Comparison of ENCODE assay signal across 20 cellular contexts in the genomic region with DNA sequence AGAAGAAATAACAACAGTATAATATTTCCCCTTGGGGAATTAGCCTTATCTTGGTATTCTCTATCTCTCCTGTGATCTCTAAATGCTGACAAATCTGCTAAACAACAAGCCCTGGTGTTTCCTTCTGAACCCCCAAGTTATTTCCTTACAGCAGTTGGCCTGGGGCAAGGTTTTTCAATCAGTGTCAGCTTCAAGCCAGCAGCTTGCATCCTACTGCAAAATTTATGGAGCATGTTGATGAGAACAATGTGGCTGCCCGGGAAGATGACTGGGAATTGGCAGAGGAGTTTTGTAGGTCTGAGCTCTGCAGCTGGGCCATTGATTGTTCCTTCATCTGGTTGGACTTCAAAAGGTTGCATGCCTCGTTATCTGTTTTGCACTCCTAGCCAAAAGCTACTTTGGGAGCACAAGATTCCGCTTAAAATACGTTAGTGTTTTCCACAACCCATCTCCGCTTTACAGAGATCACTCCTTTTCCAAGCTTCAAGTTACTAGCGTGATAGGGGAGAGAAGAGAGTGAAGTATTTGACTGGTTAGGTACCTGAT.
DNase-seq lines count a peak whose midpoint lies in the region; ATAC-seq and TF ChIP-seq lines count a peak whose summit lies in the region.
"Had no signal": no experiment of that assay in that cellular context is flagged by ENCODE, and none has a peak within 500 bp of the region (broad histone marks: within the 10 kb centered on the region; RNA-seq: fewer than 3 reads in every experiment).

No MANE protein-coding gene starts in this region.

- H3K9me3 Mint-ChIP-seq in brain, result peaks cover 0 to 2% (median 0%) of the 10 kb centered on the region in 5 experiments
- no peaks in the 10 kb centered on the region for H3K9me3 Mint-ChIP-seq in mesothelial cell of epicardium
- H3K9me3 Mint-ChIP-seq in glutamatergic neuron (ENCODE audit: unreplicated experiment), result no peaks in the 10 kb centered on the region
- peaks cover 4% of the 10 kb centered on the region for H3K9me3 Mint-ChIP-seq in activated CD4-positive, alpha-beta T cell treated with anti-CD3 and anti-CD28 coated beads, Interleukin-2, amount 10 ng/mL, durations not matched to agents 24 days and 14 days
- H3K9me3 Mint-ChIP-seq: activated naive CD4-positive, alpha-beta T cell treated with anti-CD3 and anti-CD28 coated beads, Interleukin-2, amount 50 U/mL, for 24 hours had no signal

- H3K36me3 Mint-ChIP-seq in brain (no peaks in the 10 kb centered on the region), mesothelial cell of epicardium (no peaks in the 10 kb centered on the region), glutamatergic neuron (ENCODE audit: unreplicated experiment) (no peaks in the 10 kb centered on the region)
- H3K36me3 Mint-ChIP-seq in activated CD4-positive, alpha-beta T cell treated with anti-CD3 and anti-CD28 coated beads, Interleukin-2, amount 10 ng/mL, durations not matched to agents 24 days and 14 days (ENCODE audit: low read depth), result no peaks in the 10 kb centered on the region
- H3K36me3 Mint-ChIP-seq: activated naive CD4-positive, alpha-beta T cell treated with anti-CD3 and anti-CD28 coated beads, Interleukin-2, amount 50 U/mL, for 24 hours; IgD-negative memory B cell had no signal

- H3K4me2 ChIP-seq in BLaER1 treated with 17β-estradiol and CSF1 and Interleukin-3, amounts not matched to agents 10 nM and 100 nM, result peak overlapping the region in 8 of 11 experiments; percentile 7 to 59 (median 40); a peak in 12 of 22 replicates
- H3K4me2 ChIP-seq: A549 had no signal

- H3K27ac Mint-ChIP-seq in brain (peak overlapping the region in 3 of 5 experiments; percentile 31 to 62 (median 41)), mesothelial cell of epicardium (peak overlapping the region; percentile 41), glutamatergic neuron (ENCODE audit: unreplicated experiment) (no peak overlapping the region)
- H3K27ac Mint-ChIP-seq in activated CD4-positive, alpha-beta T cell treated with anti-CD3 and anti-CD28 coated beads, Interleukin-2, amount 10 ng/mL, durations not matched to agents 24 days and 14 days, result no peak overlapping the region
- H3K27ac Mint-ChIP-seq: activated naive CD4-positive, alpha-beta T cell treated with anti-CD3 and anti-CD28 coated beads, Interleukin-2, amount 50 U/mL, for 24 hours; IgD-negative memory B cell had no signal

- H4K20me1 ChIP-seq in BLaER1 treated with 17β-estradiol and CSF1 and Interleukin-3, amounts not matched to agents 10 nM and 100 nM, result no peaks in the 10 kb centered on the region

- H3K4me1 Mint-ChIP-seq in brain (peaks cover 34% of the 10 kb centered on the region), mesothelial cell of epicardium (peaks cover 29% of the 10 kb centered on the region), glutamatergic neuron (ENCODE audit: low read depth, unreplicated experiment) (peaks cover 5% of the 10 kb centered on the region)
- no peaks in the 10 kb centered on the region for H3K4me1 Mint-ChIP-seq in activated CD4-positive, alpha-beta T cell treated with anti-CD3 and anti-CD28 coated beads, Interleukin-2, amount 10 ng/mL, durations not matched to agents 24 days and 14 days
- H3K4me1 Mint-ChIP-seq: activated naive CD4-positive, alpha-beta T cell treated with anti-CD3 and anti-CD28 coated beads, Interleukin-2, amount 50 U/mL, for 24 hours; IgD-negative memory B cell had no signal

- H3K27me3 ChIP-seq in BLaER1 treated with 17β-estradiol and CSF1 and Interleukin-3, amounts not matched to agents 10 nM and 100 nM, result no peaks in the 10 kb centered on the region
- H3K27me3 ChIP-seq: ascending aorta, esophagus muscularis mucosa, left lung, MG63 had no signal

- H3K27me3 Mint-ChIP-seq in brain, result no peaks in the 10 kb centered on the region
- H3K27me3 Mint-ChIP-seq in mesothelial cell of epicardium (ENCODE audit: low read depth), result no peaks in the 10 kb centered on the region
- H3K27me3 Mint-ChIP-seq in glutamatergic neuron (ENCODE audit: unreplicated experiment), result no peaks in the 10 kb centered on the region
- no peaks in the 10 kb centered on the region for H3K27me3 Mint-ChIP-seq in activated CD4-positive, alpha-beta T cell treated with anti-CD3 and anti-CD28 coated beads, Interleukin-2, amount 10 ng/mL, durations not matched to agents 24 days and 14 days
- H3K27me3 Mint-ChIP-seq: activated naive CD4-positive, alpha-beta T cell treated with anti-CD3 and anti-CD28 coated beads, Interleukin-2, amount 50 U/mL, for 24 hours; IgD-negative memory B cell had no signal

- no peak overlapping the region for H3K4me3 ChIP-seq in BLaER1 treated with 17β-estradiol and CSF1 and Interleukin-3, amounts not matched to agents 10 nM and 100 nM
- H3K4me3 ChIP-seq: A549, ascending aorta, esophagus muscularis mucosa, left lung, MG63 had no signal

- no peaks in the 10 kb centered on the region for H3K9me3 ChIP-seq in BLaER1 treated with 17β-estradiol and CSF1 and Interleukin-3, amounts not matched to agents 10 nM and 100 nM (replicated peaks in 1 of 11)
- H3K9me3 ChIP-seq: A549, ascending aorta, esophagus muscularis mucosa, left lung, MG63 had no signal

- H3K9ac ChIP-seq in BLaER1 treated with 17β-estradiol and CSF1 and Interleukin-3, amounts not matched to agents 10 nM and 100 nM, result no peak overlapping the region

- H3K4me1 ChIP-seq in BLaER1 treated with 17β-estradiol and CSF1 and Interleukin-3, amounts not matched to agents 10 nM and 100 nM, result peaks cover 0 to 16% (median 10%) of the 10 kb centered on the region in 10 experiments; a peak in 11 of 20 replicates
- H3K4me1 ChIP-seq: A549, ascending aorta, esophagus muscularis mucosa, left lung had no signal

- H3K36me3 ChIP-seq in BLaER1 treated with 17β-estradiol and CSF1 and Interleukin-3, amounts not matched to agents 10 nM and 100 nM, result no peaks in the 10 kb centered on the region
- H3K36me3 ChIP-seq: ascending aorta, esophagus muscularis mucosa, left lung, MG63 had no signal

- TF ChIP-seq CTCF in brain (conservative IDR thresholded peaks at IDR 0.05) (no peak), mesothelial cell of epicardium (IDR thresholded peaks at IDR 0.05; ENCODE audit: unreplicated experiment) (no peak), glutamatergic neuron (IDR thresholded peaks at IDR 0.05; ENCODE audit: partially characterized antibody, unreplicated experiment) (no peak)

- no peak overlapping the region for H3K27ac ChIP-seq in BLaER1 treated with 17β-estradiol and CSF1 and Interleukin-3, amounts not matched to agents 10 nM and 100 nM
- H3K27ac ChIP-seq: A549, ascending aorta, esophagus muscularis mucosa, left lung had no signal

- DNase-seq in NCI-H345 (lab: John Stamatoyannopoulos, UW) (peak; percentile 77), mesothelial cell of epicardium (ENCODE audit: low spot score in 2 of 2, unreplicated experiment in 2 of 2) (no peak), SIG-M5 (lab: John Stamatoyannopoulos, UW) (no peak), glutamatergic neuron (no peak)
- no peak for DNase-seq in activated CD4-positive, alpha-beta T cell treated with anti-CD3 and anti-CD28 coated beads, Interleukin-2, amount 10 ng/mL, durations not matched to agents 24 days and 14 days
- DNase-seq: Calu3; cerebellar nuclear complex; effector CD8-positive, alpha-beta T cell; left lung; MG63; NCI-H2227 treated with DMSO at 0.1 percent for 48 hours; stimulated activated CD4-positive, alpha-beta T cell treated with anti-CD3 and anti-CD28 coated beads, Interleukin-12 subunit alpha, Interleukin-12 subunit beta, amount 100 ng/mL, for 4 hours had no signal

- ATAC-seq in GM21360 (IDR thresholded peaks at IDR 0.05; ENCODE audit: unreplicated experiment), result no peak
- ATAC-seq: A549, left lung had no signal

- H3K4me3 Mint-ChIP-seq in brain, result peak overlapping the region in 1 of 5 experiments; percentile 7
- no peak overlapping the region for H3K4me3 Mint-ChIP-seq in mesothelial cell of epicardium
- H3K4me3 Mint-ChIP-seq in glutamatergic neuron (ENCODE audit: unreplicated experiment), result no peak overlapping the region
- no peak overlapping the region for H3K4me3 Mint-ChIP-seq in activated CD4-positive, alpha-beta T cell treated with anti-CD3 and anti-CD28 coated beads, Interleukin-2, amount 10 ng/mL, durations not matched to agents 24 days and 14 days
- H3K4me3 Mint-ChIP-seq: activated naive CD4-positive, alpha-beta T cell treated with anti-CD3 and anti-CD28 coated beads, Interleukin-2, amount 50 U/mL, for 24 hours; IgD-negative memory B cell had no signal

- intact Hi-C loops in activated CD4-positive, alpha-beta T cell treated with anti-CD3 and anti-CD28 coated beads, Interleukin-2, amount 10 ng/mL, durations not matched to agents 24 days and 14 days (cut with micrococcal nuclease), result no loop called here

Comparison
In these comparisons a context has a peak if more than half of its experiments do, and no peak if none do; other contexts are left out.
1. H3K27ac Mint-ChIP-seq: peak in brain (3 of 5) and mesothelial cell of epicardium (single experiment); none in glutamatergic neuron (single experiment) and activated CD4-positive, alpha-beta T cell treated with anti-CD3 and anti-CD28 coated beads, Interleukin-2, amount 10 ng/mL, durations not matched to agents 24 days and 14 days (single experiment).